Comparison of ENCODE assay signal across 8 cellular contexts in genomic region chr7:70578131-70578530, GRCh38.
"Had no signal": no experiment of that assay in that cellular context is flagged by ENCODE, and none has a peak within 500 bp of the region (broad histone marks: within the 10 kb centered on the region; RNA-seq: fewer than 3 reads in every experiment).

No MANE protein-coding gene starts in this region.

- H3K4me3 ChIP-seq: GM12878 had no signal

- ATAC-seq: GM12878 had no signal

- FAIRE-seq: G401.6, GM12878, GM12891, GM12892, GM18507, GM19239 had no signal

- DNase-seq: GDM1, GF-D8 had no signal
